In genomic region chr12:53223391-53224267, GRCh38 we compare ENCODE assay signal across 8 cellular contexts. TPM values are rescaled to one million over a fixed set of nuclear protein-coding genes. Genes with fewer than 3 reads are reported as not detected.
DNase-seq lines count a peak whose midpoint lies in the region; ATAC-seq and TF ChIP-seq lines count a peak whose summit lies in the region.

No MANE protein-coding gene starts in this region.

- H3K9me3 Mint-ChIP-seq in chondrocyte (ENCODE audit: low read depth), result no peaks in the 10 kb centered on the region
- no peaks in the 10 kb centered on the region for H3K9me3 Mint-ChIP-seq in mesothelial cell of epicardium

- peak; percentile 23 for DNase-seq in NCI-H69 (lab: John Stamatoyannopoulos, UW)
- DNase-seq in chondrocyte (ENCODE audit: low spot score), result no peak
- no peak for DNase-seq in mesothelial cell of epicardium (ENCODE audit: low spot score in 2 of 2, unreplicated experiment in 2 of 2)
- no peak for DNase-seq in omental fat pad (ENCODE audit: low spot score)
- DNase-seq in HPDE6-E6E7 (ENCODE audit: extremely low spot score), result no peak
- DNase-seq in GF-D8 (lab: John Stamatoyannopoulos, UW), result no peak

- H3K4me1 Mint-ChIP-seq in chondrocyte (ENCODE audit: low read depth) (peaks cover 58% of the 10 kb centered on the region), mesothelial cell of epicardium (peaks cover 55% of the 10 kb centered on the region)

- H3K27ac Mint-ChIP-seq in chondrocyte (ENCODE audit: unreplicated experiment), result peak overlapping the region; percentile 95
- H3K27ac Mint-ChIP-seq in mesothelial cell of epicardium, result peak overlapping the region; percentile 96

- no peak for ATAC-seq in omental fat pad (ENCODE audit: low FRiP score)
- no peak for ATAC-seq in GM18502 (IDR thresholded peaks at IDR 0.05; ENCODE audit: poor library complexity, unreplicated experiment)

- H3K27me3 Mint-ChIP-seq in chondrocyte (ENCODE audit: low read depth) (no peaks in the 10 kb centered on the region), mesothelial cell of epicardium (ENCODE audit: low read depth) (no peaks in the 10 kb centered on the region)

- peak overlapping the region; percentile 16 for H3K4me3 Mint-ChIP-seq in chondrocyte (ENCODE audit: unreplicated experiment)
- H3K4me3 Mint-ChIP-seq in mesothelial cell of epicardium, result peak overlapping the region; percentile 53

- H3K36me3 Mint-ChIP-seq in chondrocyte (ENCODE audit: low read depth) (peaks cover 2% of the 10 kb centered on the region), mesothelial cell of epicardium (peaks cover 8% of the 10 kb centered on the region)

- TF ChIP-seq CTCF in 22Rv1 (IDR thresholded peaks at IDR 0.05) (no peak), chondrocyte (IDR thresholded peaks at IDR 0.05) (no peak), mesothelial cell of epicardium (IDR thresholded peaks at IDR 0.05; ENCODE audit: unreplicated experiment) (no peak), omental fat pad (IDR thresholded peaks at IDR 0.05) (no peak)

- peak overlapping the region; percentile 98 for H3K27ac ChIP-seq in 22Rv1

RNA-seq across cellular contexts. Expression of gene RARG, which starts 8.4 kb away (rescaled TPM):
- total RNA-seq in chondrocyte (19.4 to 30.0 TPM (median 21.7 TPM) in 3 replicates), mesothelial cell of epicardium (66.6 to 72.2 TPM (median 71.6 TPM) in 3 replicates), omental fat pad (10 to 100 TPM in 3 of 4 donors, 1 to 10 TPM in 1; 4.3 to 23.5 (median 13.2) TPM)

RNA-seq across cellular contexts. Expression of gene ITGB7, which starts 16.6 kb away (rescaled TPM):
- total RNA-seq in chondrocyte (0.37 to 0.46 TPM in 2 of 3 replicates, not detected in the other), mesothelial cell of epicardium (3.2 to 4.9 TPM (median 4.6 TPM) in 3 replicates), omental fat pad (1 to 10 TPM; 1.1 to 2.8 (median 1.9) TPM)

RNA-seq across cellular contexts. Expression of gene CSAD, which starts 42.9 kb away (rescaled TPM):
- total RNA-seq in chondrocyte (24.3 to 34.6 TPM (median 27.1 TPM) in 3 replicates), mesothelial cell of epicardium (120 to 129 TPM (median 125 TPM) in 3 replicates), omental fat pad (100 to 1,000 TPM in 1 of 4 donors, 10 to 100 TPM in 3; 71.1 to 118 (median 81.7) TPM)

RNA-seq across cellular contexts. Expression of gene ZNF740, which starts 43.1 kb away (rescaled TPM):
- total RNA-seq in chondrocyte, result 27.3 to 36.7 TPM (median 28.0 TPM) in 3 replicates
- 96.5 to 105 TPM (median 97.5 TPM) in 3 replicates for total RNA-seq in mesothelial cell of epicardium
- total RNA-seq in omental fat pad, result 10 to 100 TPM; 11.2 to 21.8 (median 16.5) TPM

RNA-seq across cellular contexts. Expression of gene ESPL1, which starts 44.5 kb away (rescaled TPM):
- total RNA-seq in chondrocyte, result 4.0 to 5.5 TPM (median 4.8 TPM) in 3 replicates
- total RNA-seq in mesothelial cell of epicardium, result 15.7 to 20.8 TPM (median 15.9 TPM) in 3 replicates
- 1 to 10 TPM in 1 of 4 donors, under 1 TPM in 3; 0.63 to 2.0 (median 0.90) TPM for total RNA-seq in omental fat pad
